ENCODE assay signal across 31 cellular contexts in the genomic region with DNA sequence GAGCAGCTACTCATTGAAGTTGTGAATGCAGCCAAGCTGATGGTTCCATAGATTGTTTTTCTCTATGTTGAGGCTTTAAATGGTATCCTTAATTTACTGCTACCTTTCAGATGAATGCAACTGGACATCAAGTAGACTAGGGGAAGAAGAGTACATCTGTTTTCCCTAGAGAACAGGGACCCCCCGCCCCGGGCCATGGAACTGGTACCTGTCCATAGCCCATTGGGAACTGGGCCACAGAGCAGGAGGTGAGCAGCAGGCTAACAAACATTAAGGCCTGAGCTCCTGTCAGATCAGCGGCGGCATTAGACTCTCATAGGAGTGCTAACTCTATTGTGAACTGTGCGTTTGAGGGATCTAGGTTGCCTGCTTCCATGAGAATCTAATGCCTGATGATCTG.
A peak's percentile ranks its signal among the peaks of the same experiment; 100 is the strongest.
DNase-seq lines count a peak whose midpoint lies in the region; ATAC-seq and TF ChIP-seq lines count a peak whose summit lies in the region.
"Had no signal": no experiment of that assay in that cellular context is flagged by ENCODE, and none has a peak within 500 bp of the region (broad histone marks: within the 10 kb centered on the region; RNA-seq: fewer than 3 reads in every experiment).

No MANE protein-coding gene starts in this region.

- intact Hi-C loops in Right ventricle myocardium inferior (cut with DNase I) (no loop called here), left ventricle myocardium inferior (cut with micrococcal nuclease) (no loop called here), spleen (cut with DNase I; ENCODE audit: low total_unique reads) (no loop called here)

- H3K27ac ChIP-seq in left ventricle myocardium inferior (replicated peaks) (no peak overlapping the region), spleen (no peak overlapping the region)
- H3K27ac ChIP-seq: 22Rv1; A549; BLaER1; BLaER1 treated with 17β-estradiol and CSF1 and Interleukin-3, amounts not matched to agents 10 nM and 100 nM; C4-2B had no signal

- H3K4me1 Mint-ChIP-seq in T-helper 2 cell treated with Interferon-gamma antibody and Interleukin-4, amounts not matched to agents 5 μg/mL and 100 μg/mL, for 36 hours (ENCODE audit: low read depth): no peaks in the 10 kb centered on the region
- H3K4me1 Mint-ChIP-seq: CD14-positive monocyte; CD4-positive, alpha-beta memory T cell; CD4-positive, CD25-positive, alpha-beta regulatory T cell; CD8-positive, alpha-beta memory T cell had no signal

- H3K9me3 ChIP-seq in left ventricle myocardium inferior (replicated peaks): no peaks in the 10 kb centered on the region
- H3K9me3 ChIP-seq in spleen: no peaks in the 10 kb centered on the region
- H3K9me3 ChIP-seq: A549, BE2C, Caco-2 had no signal

- ATAC-seq in Right ventricle myocardium inferior: no peak
- ATAC-seq: A549; CD8-positive, alpha-beta T cell had no signal

- H3K4me1 ChIP-seq in left ventricle myocardium inferior (peaks cover 4% of the 10 kb centered on the region), spleen (no peaks in the 10 kb centered on the region)
- H3K4me1 ChIP-seq: A549, BE2C, Caco-2 had no signal

- H3K27ac Mint-ChIP-seq in T-helper 2 cell treated with Interferon-gamma antibody and Interleukin-4, amounts not matched to agents 5 μg/mL and 100 μg/mL, for 36 hours: no peak overlapping the region
- H3K27ac Mint-ChIP-seq: B cell; CD14-positive monocyte; CD4-positive, alpha-beta memory T cell; CD4-positive, alpha-beta T cell; CD4-positive, CD25-positive, alpha-beta regulatory T cell; CD8-positive, alpha-beta memory T cell; CD8-positive, alpha-beta T cell had no signal

- TF ChIP-seq CTCF in left ventricle myocardium inferior (IDR thresholded peaks at IDR 0.05; ENCODE audit: borderline replicate concordance) (no peak), spleen (IDR thresholded peaks at IDR 0.05 in 8 of 11, conservative IDR thresholded peaks at IDR 0.05 in 3 of 11) (no peak)

- H3K27me3 ChIP-seq in left ventricle myocardium inferior (ENCODE audit: low read depth): no peaks in the 10 kb centered on the region
- no peaks in the 10 kb centered on the region for H3K27me3 ChIP-seq in spleen (replicated peaks in 1 of 7)
- H3K27me3 ChIP-seq: BE2C; BLaER1; BLaER1 treated with 17β-estradiol and CSF1 and Interleukin-3, amounts not matched to agents 10 nM and 100 nM had no signal

- 91 to 97% (median 97%) methylated on average over 5 of the region's 5 CpGs for WGBS in spleen, 5 donors

- no peaks in the 10 kb centered on the region for H3K27me3 Mint-ChIP-seq in T-helper 2 cell treated with Interferon-gamma antibody and Interleukin-4, amounts not matched to agents 5 μg/mL and 100 μg/mL, for 36 hours (ENCODE audit: low read depth)
- H3K27me3 Mint-ChIP-seq: B cell; CD4-positive, alpha-beta memory T cell; CD4-positive, alpha-beta T cell; CD4-positive, CD25-positive, alpha-beta regulatory T cell had no signal

- H3K36me3 ChIP-seq in left ventricle myocardium inferior (no peaks in the 10 kb centered on the region), spleen (no peaks in the 10 kb centered on the region)
- H3K36me3 ChIP-seq: BE2C had no signal

- peak; percentile 65 for DNase-seq in Right ventricle myocardium inferior (ENCODE audit: missing footprints)
- no peak for DNase-seq in left ventricle myocardium inferior
- peak; percentile 64 for DNase-seq in spleen
- DNase-seq in T-helper 2 cell treated with Interferon-gamma antibody and Interleukin-4, amounts not matched to agents 5 μg/mL and 100 μg/mL, for 36 hours (ENCODE audit: low spot score): no peak
- DNase-seq: 8988T; ACHN; AML-193; BE2C; C1 segment of cervical spinal cord; Caco-2; Calu3; CD4-positive, alpha-beta memory T cell; CD4-positive, alpha-beta T cell; CD4-positive, CD25-positive, alpha-beta regulatory T cell; CD8-positive, alpha-beta memory T cell; CD8-positive, alpha-beta T cell; COR-L47; DMS 273 treated with DMSO at 0.1 percent for 48 hours; DMS153; DMS53; DMS79; DMS79 treated with DMSO at 0.1 percent for 48 hours; DND-41; EL had no signal

- H3K36me3 Mint-ChIP-seq in T-helper 2 cell treated with Interferon-gamma antibody and Interleukin-4, amounts not matched to agents 5 μg/mL and 100 μg/mL, for 36 hours (ENCODE audit: low read depth): no peaks in the 10 kb centered on the region
- H3K36me3 Mint-ChIP-seq: CD14-positive monocyte; CD4-positive, alpha-beta memory T cell; CD4-positive, CD25-positive, alpha-beta regulatory T cell; CD8-positive, alpha-beta memory T cell; CD8-positive, alpha-beta T cell had no signal

- no peak overlapping the region for H3K4me3 ChIP-seq in left ventricle myocardium inferior
- no peak overlapping the region for H3K4me3 ChIP-seq in spleen
- H3K4me3 ChIP-seq: A549; BLaER1; BLaER1 treated with 17β-estradiol and CSF1 and Interleukin-3, amounts not matched to agents 10 nM and 100 nM had no signal

- TF ChIP-seq POLR2A in spleen (IDR thresholded peaks at IDR 0.05): no peak

- no peaks in the 10 kb centered on the region for H3K9me3 Mint-ChIP-seq in T-helper 2 cell treated with Interferon-gamma antibody and Interleukin-4, amounts not matched to agents 5 μg/mL and 100 μg/mL, for 36 hours
- H3K9me3 Mint-ChIP-seq: CD14-positive monocyte; CD4-positive, alpha-beta T cell; CD8-positive, alpha-beta T cell had no signal

- H3K4me3 Mint-ChIP-seq in T-helper 2 cell treated with Interferon-gamma antibody and Interleukin-4, amounts not matched to agents 5 μg/mL and 100 μg/mL, for 36 hours: no peak overlapping the region
- H3K4me3 Mint-ChIP-seq: B cell; CD14-positive monocyte; CD4-positive, alpha-beta memory T cell; CD4-positive, alpha-beta T cell; CD4-positive, CD25-positive, alpha-beta regulatory T cell; CD8-positive, alpha-beta memory T cell; CD8-positive, alpha-beta T cell had no signal

Comparison
In these comparisons a context has a peak if more than half of its experiments do, and no peak if none do; other contexts are left out.
1. DNase-seq: peak in Right ventricle myocardium inferior (single experiment) and spleen (single experiment); none in left ventricle myocardium inferior (single experiment) and T-helper 2 cell treated with Interferon-gamma antibody and Interleukin-4, amounts not matched to agents 5 μg/mL and 100 μg/mL, for 36 hours (single experiment).